Comparison of ENCODE assay signal across 24 cellular contexts in genomic region chr10:17735166-17735941, GRCh38. TPM values are rescaled to one million over a fixed set of nuclear protein-coding genes. Genes with fewer than 3 reads are reported as not detected.
DNase-seq lines count a peak whose midpoint lies in the region; ATAC-seq, FAIRE-seq and TF ChIP-seq lines count a peak whose summit lies in the region.
"Had no signal": no experiment of that assay in that cellular context is flagged by ENCODE, and none has a peak within 500 bp of the region (broad histone marks: within the 10 kb centered on the region; RNA-seq: fewer than 3 reads in every experiment).

No MANE protein-coding gene starts in this region.

- no peak overlapping the region for H2AFZ ChIP-seq in HepG2 (ENCODE audit: low read length)
- H2AFZ ChIP-seq: GM23248, PC-9 had no signal

- no peak overlapping the region for H3K4me2 ChIP-seq in HepG2 (ENCODE audit: low read depth, low read length)
- H3K4me2 ChIP-seq: PC-9 had no signal

- H3K4me3 Mint-ChIP-seq in neural crest cell (no peak overlapping the region), nephron progenitor cell (no peak overlapping the region)
- H3K4me3 Mint-ChIP-seq: activated CD4-positive, alpha-beta T cell treated with anti-CD3 and anti-CD28 coated beads for 36 hours; activated naive CD8-positive, alpha-beta T cell; activated T-helper 1 cell treated with anti-CD3 and anti-CD28 coated beads, Interleukin-12 subunit alpha, Interleukin-12 subunit beta, Interleukin-2, Interleukin-4 antibody, amounts not matched to agents 30 ng/mL and 10 ng/mL and 1 ng/mL, durations not matched to agents 14 hours and 24 hours and 36 hours had no signal

- no peaks in the 10 kb centered on the region for H3K36me3 Mint-ChIP-seq in neural crest cell (ENCODE audit: low read depth)
- H3K36me3 Mint-ChIP-seq in nephron progenitor cell (ENCODE audit: low read depth), result no peaks in the 10 kb centered on the region
- H3K36me3 Mint-ChIP-seq: activated naive CD8-positive, alpha-beta T cell had no signal

- H3K4me3 ChIP-seq in liver (ENCODE audit: low read depth in 1 of 3, low read length in 3 of 3), result no peak overlapping the region
- no peak overlapping the region for H3K4me3 ChIP-seq in HepG2 (replicated peaks in 1 of 3; ENCODE audit: insufficient read depth in 1 of 3, low read depth in 2 of 3, low read length in 3 of 3)
- H3K4me3 ChIP-seq in aorta (ENCODE audit: low read length in 2 of 2), result no peak overlapping the region
- H3K4me3 ChIP-seq: GM23248, PC-9 had no signal

- H3K4me1 ChIP-seq in liver (ENCODE audit: control insufficient read depth in 4 of 4, insufficient read depth in 4 of 4, low read length in 3 of 4), result no peaks in the 10 kb centered on the region
- H3K4me1 ChIP-seq in HepG2 (ENCODE audit: insufficient read depth, low read length), result peaks cover 5% of the 10 kb centered on the region; the same call in 1 of the 2 replicates
- no peaks in the 10 kb centered on the region for H3K4me1 ChIP-seq in aorta (ENCODE audit: control insufficient read depth in 1 of 2, insufficient read depth in 2 of 2, low read length in 2 of 2)

- POLR2A ChIA-PET in HepG2 (lab: Yijun Ruan, JAX), result no interaction called here

- H3K36me3 ChIP-seq in liver (ENCODE audit: control insufficient read depth in 4 of 4, insufficient read depth in 3 of 4, low read depth in 1 of 4, low read length in 3 of 4) (no peaks in the 10 kb centered on the region), HepG2 (replicated peaks in 1 of 2; ENCODE audit: control insufficient read depth in 1 of 2, insufficient read depth in 2 of 2, low read length in 2 of 2) (no peaks in the 10 kb centered on the region), aorta (ENCODE audit: control insufficient read depth in 1 of 2, insufficient read depth in 2 of 2, low read length in 1 of 2) (no peaks in the 10 kb centered on the region)
- H3K36me3 ChIP-seq: brain microvascular endothelial cell had no signal

- no peaks in the 10 kb centered on the region for H3K9me3 ChIP-seq in liver (ENCODE audit: control insufficient read depth in 4 of 4, low read length in 3 of 4)
- no peaks in the 10 kb centered on the region for H3K9me3 ChIP-seq in HepG2 (ENCODE audit: low read length)
- H3K9me3 ChIP-seq in aorta (ENCODE audit: control insufficient read depth, low read length), result no peaks in the 10 kb centered on the region

- FAIRE-seq in HepG2 (lab: Jason Lieb, UNC), result no peak
- FAIRE-seq: frontal cortex, urothelium cell line had no signal

- H3K9ac ChIP-seq in liver (ENCODE audit: low read depth in 1 of 2, low read length in 2 of 2) (no peak overlapping the region), HepG2 (ENCODE audit: insufficient read depth, low read depth, low read length) (no peak overlapping the region)
- H3K9ac ChIP-seq: GM23248 had no signal

- no peak overlapping the region for H3K27ac ChIP-seq in liver (ENCODE audit: low read depth in 1 of 2, low read length in 2 of 2)
- no peak overlapping the region for H3K27ac ChIP-seq in HepG2 (ENCODE audit: extremely low read length, insufficient read depth, low read length)
- peak overlapping the region; percentile 49 to 52 for H3K27ac ChIP-seq in aorta (ENCODE audit: low read depth in 1 of 2, low read length in 2 of 2)
- H3K27ac ChIP-seq: brain microvascular endothelial cell, GM23248, PC-9 had no signal

- TF ChIP-seq POLR2A in HepG2 (IDR thresholded peaks at IDR 0.05; ENCODE audit: insufficient read depth in 1 of 2, low read depth in 2 of 2, low read length in 2 of 2), result no peak

- CTCF ChIA-PET in HepG2 (lab: Yijun Ruan, JAX; ENCODE audit: low intra/inter-chr PET ratio, low total read pairs), result no interaction called here

- ATAC-seq in HepG2 (no peak), Right ventricle myocardium superior (ENCODE audit: poor library complexity) (peak; percentile 83), aorta (ENCODE audit: low FRiP score) (peak; percentile 67), GM19463 (IDR thresholded peaks at IDR 0.05; ENCODE audit: unreplicated experiment) (no peak), HG02840 (IDR thresholded peaks at IDR 0.05; ENCODE audit: low FRiP score, unreplicated experiment) (no peak)
- ATAC-seq: activated CD4-positive, alpha-beta T cell treated with anti-CD3 and anti-CD28 coated beads for 36 hours; left colon; stimulated activated naive CD8-positive, alpha-beta T cell treated with anti-CD3 and anti-CD28 coated beads, Interleukin-15, Interleukin-2, amounts not matched to agents 100 U/mL and 50 U/mL, for 24 hours had no signal

- no TSS peak for BruUV-seq in HepG2 (replicated peaks; lab: Mats Ljungman, UMichigan)

- H3K4me1 Mint-ChIP-seq in neural crest cell (peaks cover 21% of the 10 kb centered on the region), nephron progenitor cell (no peaks in the 10 kb centered on the region)

- H4K20me1 ChIP-seq in HepG2 (ENCODE audit: insufficient read depth, low read length), result no peaks in the 10 kb centered on the region

- TF ChIP-seq CTCF in liver (IDR thresholded peaks at IDR 0.05; ENCODE audit: low read depth, low read length, missing input control) (no peak), HepG2 (CRISPR knock-in tag; IDR thresholded peaks at IDR 0.05) (no peak), neural crest cell (conservative IDR thresholded peaks at IDR 0.05) (no peak), nephron progenitor cell (IDR thresholded peaks at IDR 0.05) (no peak)

- no peaks in the 10 kb centered on the region for H3K79me2 ChIP-seq in HepG2 (ENCODE audit: insufficient read depth, low read length)

- no peak for TF ChIP-seq RAD21 in liver (IDR thresholded peaks at IDR 0.05)
- no peak for TF ChIP-seq RAD21 in HepG2 (CRISPR knock-in tag; IDR thresholded peaks at IDR 0.05)

- TF ChIP-seq EP300 in HepG2 (IDR thresholded peaks at IDR 0.05; ENCODE audit: low read depth in 2 of 2, low read length in 2 of 2) (no peak), HepG2 (CRISPR knock-in tag; IDR thresholded peaks at IDR 0.05; ENCODE audit: borderline replicate concordance) (no peak)

- 82% methylated on average over 15 of the region's 15 CpGs for WGBS in liver
- 79% methylated on average over 15 of the region's 15 CpGs for WGBS in HepG2 (ENCODE audit: low lambda C conversion rate)
- WGBS in aorta, 2 donors, result 37 to 41% methylated on average over 15 of the region's 15 CpGs

- H3K27me3 ChIP-seq in liver (ENCODE audit: control insufficient read depth in 4 of 4, insufficient read depth in 4 of 4, low read length in 3 of 4) (no peaks in the 10 kb centered on the region), HepG2 (ENCODE audit: control insufficient read depth in 1 of 2, insufficient read depth in 2 of 2, low read length in 2 of 2) (no peaks in the 10 kb centered on the region), aorta (ENCODE audit: control insufficient read depth in 1 of 2, insufficient read depth in 2 of 2, low read length in 1 of 2) (no peaks in the 10 kb centered on the region)
- H3K27me3 ChIP-seq: brain microvascular endothelial cell had no signal

- intact Hi-C loops in HepG2 (cut with micrococcal nuclease; ENCODE audit: unreplicated experiment), result no loop called here
- intact Hi-C loops in Right ventricle myocardium superior (cut with DNase I), result no loop called here
- intact Hi-C loops in aorta (cut with DNase I), result loop anchor here in 1 of 2 donors (5.0 to 10.0 kb wide), 2 partner anchors 91 to 908 kb away; partner anchors contain the start of gene STAM

- H3K9me3 Mint-ChIP-seq in neural crest cell (peaks cover 2% of the 10 kb centered on the region), nephron progenitor cell (no peaks in the 10 kb centered on the region)
- H3K9me3 Mint-ChIP-seq: activated T-helper 1 cell treated with anti-CD3 and anti-CD28 coated beads, Interleukin-12 subunit alpha, Interleukin-12 subunit beta, Interleukin-2, Interleukin-4 antibody, amounts not matched to agents 30 ng/mL and 10 ng/mL and 1 ng/mL, durations not matched to agents 14 hours and 24 hours and 36 hours had no signal

- H3K27ac Mint-ChIP-seq in neural crest cell (ENCODE audit: unreplicated experiment) (peak overlapping the region; percentile 87), nephron progenitor cell (no peak overlapping the region)
- H3K27ac Mint-ChIP-seq: activated CD4-positive, alpha-beta T cell treated with anti-CD3 and anti-CD28 coated beads for 36 hours; activated naive CD8-positive, alpha-beta T cell; activated T-helper 1 cell treated with anti-CD3 and anti-CD28 coated beads, Interleukin-12 subunit alpha, Interleukin-12 subunit beta, Interleukin-2, Interleukin-4 antibody, amounts not matched to agents 30 ng/mL and 10 ng/mL and 1 ng/mL, durations not matched to agents 14 hours and 24 hours and 36 hours had no signal

- in situ Hi-C loops in HepG2 (cut with HindIII; ENCODE audit: extremely low pct_ligation_motif_present, low pct_unique_long_range_greater_than_20kb), result no loop called here

- DNase-seq in HepG2 (ENCODE audit: low spot score) (no peak), Right ventricle myocardium superior (peak; percentile 62), neural crest cell (ENCODE audit: low read depth, low spot score) (no peak), aorta (peak; percentile 82), nephron progenitor cell (no peak)
- DNase-seq: 8988T; activated CD4-positive, alpha-beta T cell treated with anti-CD3 and anti-CD28 coated beads for 36 hours; brain microvascular endothelial cell; GM23248; left colon; NCI-H1105; NCI-H748 treated with DMSO at 0.1 percent for 48 hours; nucleus accumbens; PC-9; stimulated activated CD4-positive, alpha-beta T cell treated with anti-CD3 and anti-CD28 coated beads, Interleukin-2, amount 100 ng/mL, for 24 hours; stimulated activated naive CD8-positive, alpha-beta T cell treated with anti-CD3 and anti-CD28 coated beads, Interleukin-15, Interleukin-2, amounts not matched to agents 100 U/mL and 50 U/mL, for 24 hours; T-helper 9 cell had no signal

- H3K27me3 Mint-ChIP-seq in neural crest cell (ENCODE audit: low read depth) (no peaks in the 10 kb centered on the region), nephron progenitor cell (ENCODE audit: low read depth, poor library complexity) (no peaks in the 10 kb centered on the region)
- H3K27me3 Mint-ChIP-seq: activated CD4-positive, alpha-beta T cell treated with anti-CD3 and anti-CD28 coated beads for 36 hours; activated naive CD8-positive, alpha-beta T cell had no signal

RNA-seq across cellular contexts. Expression of gene TMEM236, which starts 16.6 kb away (rescaled TPM):
- total RNA-seq in liver (under 1 TPM; 0.17 to 0.28 TPM), HepG2 (2016; rRNA removed; fragmentation: Illumina TruSeq; extraction: Trizol) (0.04 TPM in 1 of 2 replicates, not detected in the other), Right ventricle myocardium superior (0.43 TPM), neural crest cell (0.05 TPM in 1 of 2 replicates, not detected in the other), aorta (1 to 10 TPM; 1.1 to 1.7 TPM)
- polyA plus RNA-seq in liver (under 1 TPM; 0.07 to 0.08 TPM), HepG2 (2011; rRNA removed) (0.08 and 0.09 TPM in 2 replicates), aorta (1 to 10 TPM in 1 of 2 donors, under 1 TPM in 1; 0.08 to 1.5 TPM)
- not detected in 2 replicates for total RNA-seq in HepG2 (2016; cell fraction: cytosol; rRNA removed; fragmentation: Illumina TruSeq; extraction: Trizol; ENCODE audit: low read depth)
- total RNA-seq in HepG2 (2016; cell fraction: insoluble cytoplasmic fraction; rRNA removed; fragmentation: Illumina TruSeq; extraction: Trizol), result 0.02 and 0.03 TPM in 2 replicates
- total RNA-seq in HepG2 (2016; cell fraction: membrane; rRNA removed; fragmentation: Illumina TruSeq; extraction: Trizol), result not detected in 2 replicates
- total RNA-seq in HepG2 (2016; cell fraction: nucleus; rRNA removed; fragmentation: Illumina TruSeq; extraction: Trizol), result 0.06 TPM in 1 of 2 replicates, not detected in the other
- 0.04 TPM in 2 replicates for polyA plus RNA-seq in HepG2 (2011; cell fraction: cytosol; rRNA removed)
- polyA plus RNA-seq in HepG2 (2011; cell fraction: nucleus; rRNA removed), result 0.16 TPM in 2 replicates
- polyA plus RNA-seq in HepG2 (2012), result 0.07 and 0.12 TPM in 2 replicates
- not detected in 2 replicates for polyA plus RNA-seq in HepG2 (2016; cell fraction: cytosol; fragmentation: Illumina TruSeq; extraction: Trizol; ENCODE audit: low read depth)
- 0.04 TPM in 1 of 2 replicates, not detected in the other for polyA plus RNA-seq in HepG2 (2016; cell fraction: insoluble cytoplasmic fraction; fragmentation: Illumina TruSeq; extraction: Trizol; ENCODE audit: low read depth)
- 0.02 TPM in 1 of 2 replicates, not detected in the other for polyA plus RNA-seq in HepG2 (2016; cell fraction: membrane; fragmentation: Illumina TruSeq; extraction: Trizol; ENCODE audit: low read depth)
- 0.11 TPM in 1 of 2 replicates, not detected in the other for polyA plus RNA-seq in HepG2 (2016; cell fraction: nucleus; fragmentation: Illumina TruSeq; extraction: Trizol; ENCODE audit: insufficient read depth, low read depth)
- 0.09 TPM in 1 of 2 replicates, not detected in the other for polyA minus RNA-seq in HepG2 (2011; rRNA and poly(A)+ RNA removed; ENCODE audit: low replicate concordance)
- not detected in 2 replicates for polyA minus RNA-seq in HepG2 (2011; cell fraction: cytosol; rRNA and poly(A)+ RNA removed)
- 0.25 and 0.52 TPM in 2 replicates for polyA minus RNA-seq in HepG2 (2011; cell fraction: nucleus; rRNA and poly(A)+ RNA removed)
- total RNA-seq: activated T-helper 1 cell treated with anti-CD3 and anti-CD28 coated beads, Interleukin-12 subunit alpha, Interleukin-12 subunit beta, Interleukin-2, Interleukin-4 antibody, amounts not matched to agents 30 ng/mL and 10 ng/mL and 1 ng/mL, durations not matched to agents 14 hours and 24 hours and 36 hours had no signal
- polyA plus RNA-seq: GM23248 had no signal

Comparison
In these comparisons a context has a peak if more than half of its experiments do, and no peak if none do; other contexts are left out.
1. H3K27ac ChIP-seq: peak in aorta (2 of 2); none in liver (0 of 2) and HepG2 (single experiment).
2. ATAC-seq: peak in Right ventricle myocardium superior (single experiment) and aorta (single experiment); none in HepG2 (single experiment), GM19463 (single experiment) and HG02840 (single experiment).
3. DNase-seq: peak in Right ventricle myocardium superior (single experiment) and aorta (2 of 2); none in HepG2 (single experiment), neural crest cell (single experiment) and nephron progenitor cell (single experiment).